7 cellular contexts compared by ENCODE assay signal in the genomic region with DNA sequence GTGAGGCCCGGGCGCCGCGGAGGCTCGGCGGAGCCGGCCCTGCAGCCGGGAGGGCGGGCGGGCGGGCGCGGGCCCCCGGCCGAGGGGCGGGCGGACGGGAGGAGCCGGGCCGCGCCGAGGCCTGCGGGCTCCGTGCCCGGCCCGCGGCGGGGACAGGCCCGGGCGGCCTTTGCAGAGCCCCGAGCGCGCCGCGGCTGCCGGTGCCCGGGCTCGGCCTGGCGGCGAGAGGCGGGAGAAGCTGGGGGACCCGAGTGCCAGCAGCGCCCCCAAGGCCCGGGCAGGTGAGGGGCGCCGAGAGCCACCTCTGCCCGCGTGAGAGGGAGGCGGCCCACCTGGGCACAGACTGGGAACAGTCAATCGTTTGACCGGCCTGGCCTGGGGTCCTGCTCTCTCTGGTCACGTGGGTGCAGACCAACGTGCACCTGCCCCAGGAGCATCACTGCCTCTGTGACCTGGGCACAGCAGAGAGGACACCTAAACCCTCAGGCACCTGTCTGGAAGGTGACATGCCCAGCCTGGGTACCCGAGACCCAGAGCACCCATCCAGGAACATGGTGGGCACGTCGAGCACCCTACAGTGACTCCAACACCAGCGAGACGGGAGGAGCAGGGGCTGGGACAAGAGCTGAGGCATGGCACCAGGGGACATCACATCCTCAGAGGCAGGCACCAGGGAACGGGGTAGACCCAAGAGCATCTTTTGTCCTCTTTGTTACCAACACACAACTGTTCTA. TPM values are rescaled to one million over a fixed set of nuclear protein-coding genes. Genes with fewer than 3 reads are reported as not detected.
DNase-seq lines count a peak whose midpoint lies in the region; ATAC-seq and TF ChIP-seq lines count a peak whose summit lies in the region.

No MANE protein-coding gene starts in this region.

- peak; percentile 19; the same call in 1 of the 2 replicates for TF ChIP-seq CTCF in RWPE1 (conservative IDR thresholded peaks at IDR 0.05; ENCODE audit: low read depth)

- peak; percentile 44 for ATAC-seq in stimulated activated effector memory CD8-positive, alpha-beta T cell treated with anti-CD3 and anti-CD28 coated beads, Interleukin-12 subunit alpha, Interleukin-12 subunit beta, amount 100 ng/mL, for 72 hours
- ATAC-seq in HG03196 (IDR thresholded peaks at IDR 0.05; ENCODE audit: unreplicated experiment) (no peak), GM21390 (IDR thresholded peaks at IDR 0.05; ENCODE audit: unreplicated experiment) (no peak)

- no peaks in the 10 kb centered on the region for H3K36me3 ChIP-seq in H7 (replicated peaks; ENCODE audit: control insufficient read depth, insufficient read depth, low read length)

- peak overlapping the region; percentile 47 for H3K4me3 ChIP-seq in H7 (ENCODE audit: insufficient read depth, low read depth, low read length)

- peaks cover 5% of the 10 kb centered on the region for H3K36me3 Mint-ChIP-seq in stimulated activated effector memory CD8-positive, alpha-beta T cell treated with anti-CD3 and anti-CD28 coated beads, Interleukin-12 subunit alpha, Interleukin-12 subunit beta, amount 100 ng/mL, for 72 hours

- peaks cover 8% of the 10 kb centered on the region for H3K27me3 ChIP-seq in H7 (ENCODE audit: control insufficient read depth, insufficient read depth, low read length)

- DNase-seq in H7 (peak; percentile 89), RWPE1 (ENCODE audit: low spot score) (no peak), caudate nucleus (lab: John Stamatoyannopoulos, UW) (peak in 17 of 61 donors; percentile 30 to 75 (median 58)), left kidney (ENCODE audit: low read depth, low spot score) (peak; percentile 62)
- peak; percentile 6 to 76 for DNase-seq in stimulated activated effector memory CD8-positive, alpha-beta T cell treated with anti-CD3 and anti-CD28 coated beads, Interleukin-12 subunit alpha, Interleukin-12 subunit beta, amount 100 ng/mL, for 72 hours (ENCODE audit: low spot score in 2 of 2)

- POLR2A ChIA-PET in RWPE1 (lab: Yijun Ruan, JAX; ENCODE audit: low non-redundant PET): no interaction called here

- no peaks in the 10 kb centered on the region for H3K9me3 Mint-ChIP-seq in stimulated activated effector memory CD8-positive, alpha-beta T cell treated with anti-CD3 and anti-CD28 coated beads, Interleukin-12 subunit alpha, Interleukin-12 subunit beta, amount 100 ng/mL, for 72 hours

- CTCF ChIA-PET in RWPE1 (lab: Yijun Ruan, JAX): interaction anchor here (0.6 kb wide), 1 partner anchor 890 kb away, joined by 3 read pairs; no protein-coding TSS in a partner anchor

- peaks cover 56% of the 10 kb centered on the region for H3K4me1 Mint-ChIP-seq in stimulated activated effector memory CD8-positive, alpha-beta T cell treated with anti-CD3 and anti-CD28 coated beads, Interleukin-12 subunit alpha, Interleukin-12 subunit beta, amount 100 ng/mL, for 72 hours

- no peak overlapping the region; the same call in 1 of the 2 replicates for H3K27ac ChIP-seq in RWPE1
- peak overlapping the region; percentile 95 for H3K27ac ChIP-seq in caudate nucleus (ENCODE audit: low read depth, low read length)

- peak overlapping the region; percentile 80 for H3K27ac Mint-ChIP-seq in stimulated activated effector memory CD8-positive, alpha-beta T cell treated with anti-CD3 and anti-CD28 coated beads, Interleukin-12 subunit alpha, Interleukin-12 subunit beta, amount 100 ng/mL, for 72 hours

- peak overlapping the region; percentile 74 for H3K4me3 Mint-ChIP-seq in stimulated activated effector memory CD8-positive, alpha-beta T cell treated with anti-CD3 and anti-CD28 coated beads, Interleukin-12 subunit alpha, Interleukin-12 subunit beta, amount 100 ng/mL, for 72 hours

RNA-seq across cellular contexts. Expression of gene MVB12B, which starts 0.6 kb away (rescaled TPM):
- 6.1 and 7.2 TPM in 2 replicates for total RNA-seq in H7 (2014; rRNA removed; shearing (Covaris generic))
